In the genomic region with DNA sequence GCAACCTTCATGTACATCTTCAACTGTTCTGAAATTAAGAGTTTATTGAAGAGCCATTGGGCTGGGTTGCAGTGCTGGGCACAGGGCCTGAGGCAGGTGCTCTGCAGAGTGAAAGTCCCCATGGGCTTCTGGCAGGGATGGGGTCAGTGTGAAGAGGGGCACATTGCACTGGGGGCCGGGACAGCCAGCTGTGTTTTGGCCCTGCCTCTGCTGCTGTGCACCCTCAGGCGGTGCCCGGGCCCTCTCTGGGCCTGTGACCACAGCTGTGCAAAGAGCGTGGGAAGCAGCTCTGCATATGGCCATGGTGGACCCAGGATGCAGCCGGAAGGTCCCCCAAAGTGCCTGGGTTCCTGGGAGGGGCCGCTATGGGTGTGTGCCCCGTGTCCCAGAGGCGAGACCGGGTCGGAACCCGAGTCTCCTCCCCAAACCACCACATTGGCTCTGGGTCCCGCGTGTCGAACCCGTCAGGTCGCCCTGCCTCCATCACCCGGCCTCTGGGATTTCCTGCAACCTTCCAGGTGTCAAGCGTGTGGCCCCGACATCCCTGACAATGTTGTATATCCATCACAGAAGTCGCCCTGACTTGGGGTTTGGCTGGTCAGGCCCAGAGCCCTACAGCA, we compare ENCODE assay signal across 16 cellular contexts.
"Had no signal": no experiment of that assay in that cellular context is flagged by ENCODE, and none has a peak within 500 bp of the region (broad histone marks: within the 10 kb centered on the region; RNA-seq: fewer than 3 reads in every experiment).

No MANE protein-coding gene starts in this region.

- DNase-seq: cortex of kidney; effector CD8-positive, alpha-beta T cell; hypothalamus; mesendoderm; naive B cell; small intestine; stimulated activated CD4-positive, alpha-beta T cell treated with anti-CD3 and anti-CD28 coated beads, Interleukin-12 subunit alpha, Interleukin-12 subunit beta, amount 100 ng/mL, for 4 hours; stimulated activated naive CD4-positive, alpha-beta T cell; stomach; substantia nigra; trophoblast cell had no signal

- H3K4me3 ChIP-seq: dorsolateral prefrontal cortex, heart left ventricle, left lung, stomach, thoracic aorta had no signal

- H3K27me3 ChIP-seq: dorsolateral prefrontal cortex, heart left ventricle had no signal

- H3K36me3 ChIP-seq: heart left ventricle, left lung, stomach, thoracic aorta had no signal

- H3K27ac ChIP-seq: dorsolateral prefrontal cortex, heart left ventricle, left lung, stomach, thoracic aorta had no signal

- ATAC-seq: esophagus mucosa, heart left ventricle, left lung had no signal

- H3K4me1 ChIP-seq: heart left ventricle, left lung, stomach had no signal
